In the genomic region with DNA sequence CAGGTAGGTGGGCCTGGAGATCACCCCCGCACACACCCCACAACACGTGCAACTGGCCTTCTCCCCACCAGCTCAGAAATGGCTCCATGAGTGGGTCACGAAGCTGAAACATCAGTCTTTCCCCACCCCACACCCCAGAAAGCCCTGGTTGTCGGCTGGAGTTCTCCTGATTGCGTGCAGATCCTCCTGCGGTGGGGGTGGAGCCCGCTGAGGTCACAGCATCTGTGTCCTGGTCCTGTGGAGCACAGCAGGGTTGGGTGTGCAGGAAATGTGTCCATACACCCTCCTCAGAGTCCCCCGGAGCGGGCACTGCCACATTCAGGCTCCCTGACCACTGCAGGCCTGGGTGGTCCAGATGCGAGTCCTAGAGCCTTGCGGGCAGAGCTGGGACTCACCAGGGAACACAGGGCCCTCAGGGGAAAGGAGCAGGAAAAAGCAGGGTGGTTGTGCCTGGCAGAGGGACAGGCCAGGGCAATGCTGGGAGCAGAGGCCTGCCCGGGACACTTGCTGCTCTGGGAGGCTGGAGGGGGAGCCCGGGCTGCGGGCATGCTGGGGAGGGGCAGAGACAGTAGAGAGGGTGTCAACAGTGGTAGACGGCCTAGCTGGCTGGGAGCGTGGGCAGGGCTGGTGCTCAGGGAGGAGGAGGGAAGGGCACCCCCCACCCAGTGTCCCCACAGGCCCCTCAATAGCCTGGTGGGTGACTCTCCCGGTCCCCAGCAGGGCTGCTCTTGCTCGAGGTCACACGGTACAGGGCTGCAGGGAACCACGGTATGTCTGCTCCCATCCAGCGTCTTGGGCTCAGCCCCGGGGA, we compare ENCODE assay signal across 1 cellular context.
TF ChIP-seq lines count a peak whose summit lies in the region.

No MANE protein-coding gene starts in this region.

TF ChIP-seq in HCT116, 20 proteins besides CTCF, POLR2A, EP300 and RAD21:
- TF ChIP-seq POLR2AphosphoS5 (IDR thresholded peaks at IDR 0.05; ENCODE audit: low read depth, low read length) (no peak; the same call in none of the 2 replicates), SP1 (IDR thresholded peaks at IDR 0.05; ENCODE audit: low read depth) (no peak), JUND (IDR thresholded peaks at IDR 0.05) (no peak)
- TF ChIP-seq, protein P1, sequence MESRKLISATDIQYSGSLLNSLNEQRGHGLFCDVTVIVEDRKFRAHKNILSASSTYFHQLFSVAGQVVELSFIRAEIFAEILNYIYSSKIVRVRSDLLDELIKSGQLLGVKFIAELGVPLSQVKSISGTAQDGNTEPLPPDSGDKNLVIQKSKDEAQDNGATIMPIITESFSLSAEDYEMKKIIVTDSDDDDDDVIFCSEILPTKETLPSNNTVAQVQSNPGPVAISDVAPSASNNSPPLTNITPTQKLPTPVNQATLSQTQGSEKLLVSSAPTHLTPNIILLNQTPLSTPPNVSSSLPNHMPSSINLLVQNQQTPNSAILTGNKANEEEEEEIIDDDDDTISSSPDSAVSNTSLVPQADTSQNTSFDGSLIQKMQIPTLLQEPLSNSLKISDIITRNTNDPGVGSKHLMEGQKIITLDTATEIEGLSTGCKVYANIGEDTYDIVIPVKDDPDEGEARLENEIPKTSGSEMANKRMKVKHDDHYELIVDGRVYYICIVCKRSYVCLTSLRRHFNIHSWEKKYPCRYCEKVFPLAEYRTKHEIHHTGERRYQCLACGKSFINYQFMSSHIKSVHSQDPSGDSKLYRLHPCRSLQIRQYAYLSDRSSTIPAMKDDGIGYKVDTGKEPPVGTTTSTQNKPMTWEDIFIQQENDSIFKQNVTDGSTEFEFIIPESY (IDR thresholded peaks at IDR 0.05; ENCODE audit: extremely low read depth, insufficient replicate concordance, low read length), result no peak
